In genomic region chr1:44820328-44820944, GRCh38 we compare ENCODE assay signal across 6 cellular contexts. TPM values are rescaled to one million over a fixed set of nuclear protein-coding genes. Genes with fewer than 3 reads are reported as not detected.
DNase-seq lines count a peak whose midpoint lies in the region; TF ChIP-seq lines count a peak whose summit lies in the region.

No MANE protein-coding gene starts in this region.

- TF ChIP-seq CTCF in MCF 10A (IDR thresholded peaks at IDR 0.05; ENCODE audit: unreplicated experiment) (no peak), neural progenitor cell (IDR thresholded peaks at IDR 0.05) (no peak)

- H3K9me3 ChIP-seq in GM23248 (ENCODE audit: low read depth) (no peaks in the 10 kb centered on the region), neural progenitor cell (ENCODE audit: low read depth) (no peaks in the 10 kb centered on the region)

- H3K36me3 ChIP-seq in GM23248 (ENCODE audit: low read depth) (peaks cover 6% of the 10 kb centered on the region; the same call in 1 of the 2 replicates), neural progenitor cell (no peaks in the 10 kb centered on the region)

- H3K9ac ChIP-seq in GM23248, result peak overlapping the region; percentile 86
- no peak overlapping the region for H3K9ac ChIP-seq in neural progenitor cell

- peaks cover 41% of the 10 kb centered on the region for H3F3A ChIP-seq in GM23248 (ENCODE audit: insufficient read depth)
- peaks cover 31% of the 10 kb centered on the region for H3F3A ChIP-seq in neural progenitor cell (ENCODE audit: low read depth)

- H3K4me3 Mint-ChIP-seq in MCF 10A (ENCODE audit: unreplicated experiment) (peak overlapping the region; percentile 74), neural progenitor cell (peak overlapping the region; percentile 80)

- H3K9me2 ChIP-seq in GM23248 (ENCODE audit: insufficient read depth), result no peaks in the 10 kb centered on the region

- H3K4me1 Mint-ChIP-seq in MCF 10A (ENCODE audit: insufficient read depth, unreplicated experiment), result peaks cover 31% of the 10 kb centered on the region
- H3K4me1 Mint-ChIP-seq in neural progenitor cell, result peaks cover 27% of the 10 kb centered on the region

- H2AFZ ChIP-seq in GM23248 (peak overlapping the region; percentile 93), neural progenitor cell (replicated peaks) (peak overlapping the region; percentile 78)

- H3K79me2 ChIP-seq in GM23248 (ENCODE audit: insufficient read depth) (no peaks in the 10 kb centered on the region), neural progenitor cell (ENCODE audit: low read depth) (no peaks in the 10 kb centered on the region)

- H3K27me3 ChIP-seq in GM23248 (replicated peaks; ENCODE audit: insufficient read depth), result no peaks in the 10 kb centered on the region
- no peaks in the 10 kb centered on the region for H3K27me3 ChIP-seq in neural progenitor cell

- H3K27me3 Mint-ChIP-seq in MCF 10A (ENCODE audit: insufficient read depth, unreplicated experiment) (no peaks in the 10 kb centered on the region), neural progenitor cell (ENCODE audit: insufficient read depth, low read depth) (peaks cover 12% of the 10 kb centered on the region)

- in situ Hi-C loops in GM23248 (cut with MboI), result no loop called here
- in situ Hi-C loops in KBM-7 (cut with MboI; ENCODE audit: low pct_unique_long_range_greater_than_20kb, low sequenced_read_pairs), result no loop called here

- H4K20me1 ChIP-seq in GM23248 (ENCODE audit: insufficient read depth), result no peaks in the 10 kb centered on the region
- no peaks in the 10 kb centered on the region for H4K20me1 ChIP-seq in neural progenitor cell (ENCODE audit: low read depth)

- BruUV-seq in MCF 10A (replicated peaks; lab: Mats Ljungman, UMichigan), result no TSS peak

- H3K4me2 ChIP-seq in GM23248 (ENCODE audit: unreplicated experiment) (peak overlapping the region; percentile 79), neural progenitor cell (peak overlapping the region; percentile 71)

- H3K4me1 ChIP-seq in GM23248 (ENCODE audit: insufficient read depth), result peaks cover 18% of the 10 kb centered on the region
- H3K4me1 ChIP-seq in neural progenitor cell, result peaks cover 8% of the 10 kb centered on the region

- DNase-seq in GM23248, result no peak
- no peak for DNase-seq in MCF 10A (ENCODE audit: unreplicated experiment)
- no peak for DNase-seq in neural progenitor cell (ENCODE audit: low spot score)
- DNase-seq in NOMO-1 treated with DMSO at 0.1 percent for 48 hours (lab: John Stamatoyannopoulos, UW; ENCODE audit: unreplicated experiment), result no peak
- no peak for DNase-seq in KBM-7
- no peak for DNase-seq in germinal center (ENCODE audit: low spot score)

- WGBS in GM23248 (ENCODE audit: low coverage in 1 of 2, low lambda C conversion rate in 2 of 2, missing lambda C conversion rate in 2 of 2), 2 experiments, result 18% methylated on average over 21 of the region's 21 CpGs

- peak overlapping the region; percentile 73 for H3K4me3 ChIP-seq in GM23248
- H3K4me3 ChIP-seq in neural progenitor cell, result peak overlapping the region; percentile 39

- intact Hi-C loops in MCF 10A (cut with micrococcal nuclease), result no loop called here

- H3K27ac ChIP-seq in GM23248, result peak overlapping the region; percentile 89
- H3K27ac ChIP-seq in neural progenitor cell, result no peak overlapping the region

- H3K9me3 Mint-ChIP-seq in MCF 10A (ENCODE audit: unreplicated experiment) (no peaks in the 10 kb centered on the region), neural progenitor cell (peaks cover 11% of the 10 kb centered on the region)

- peak overlapping the region; percentile 99 for H3K27ac Mint-ChIP-seq in MCF 10A (ENCODE audit: low read depth, unreplicated experiment)
- peak overlapping the region; percentile 100 for H3K27ac Mint-ChIP-seq in neural progenitor cell

- H3K36me3 Mint-ChIP-seq in MCF 10A (ENCODE audit: insufficient read depth, unreplicated experiment) (peaks cover 31% of the 10 kb centered on the region), neural progenitor cell (peaks cover 2% of the 10 kb centered on the region)

- CTCF ChIA-PET in MCF 10A (lab: Yijun Ruan, JAX), result interaction anchor here (0.6 to 2.5 kb wide), 5 partner anchors 15 to 192 kb away, joined by 3 to 13 read pairs (median 5); partner anchors contain the start of gene PLK3

- POLR2A ChIA-PET in MCF 10A (lab: Yijun Ruan, JAX), result interaction anchor here (0.6 to 7.0 kb wide), 10 partner anchors 12 to 699 kb away, joined by 3 to 79 read pairs (median 4); partner anchors contain the start of genes BTBD19, DYNLT4, EIF2B3 and HECTD3

RNA-seq across cellular contexts. Expression of gene BTBD19, which starts 12.1 kb away (rescaled TPM):
- 8.0 and 12.0 TPM in 2 replicates for total RNA-seq in GM23248 (2014; rRNA removed; shearing (Covaris generic))
- polyA plus RNA-seq in GM23248 (2016; fragmentation: Nextera tagmentation; extraction: Ambion mirVana), result 9.4 and 12.1 TPM in 2 replicates
- total RNA-seq in MCF 10A (2022) (11.7 and 15.5 TPM in 2 replicates), neural progenitor cell (ENCODE audit: low replicate concordance) (1.4 and 1.7 TPM in 2 replicates)

RNA-seq across cellular contexts. Expression of gene DYNLT4, which starts 13.3 kb away (rescaled TPM):
- not detected in 2 replicates for total RNA-seq in GM23248 (2014; rRNA removed; shearing (Covaris generic))
- 0.52 and 0.59 TPM in 2 replicates for polyA plus RNA-seq in GM23248 (2016; fragmentation: Nextera tagmentation; extraction: Ambion mirVana)
- total RNA-seq in MCF 10A (2022) (not detected in 2 replicates), neural progenitor cell (ENCODE audit: low replicate concordance) (not detected in 2 replicates)

RNA-seq across cellular contexts. Expression of gene PLK3, which starts 20.3 kb away (rescaled TPM):
- total RNA-seq in GM23248 (2014; rRNA removed; shearing (Covaris generic)), result 28.5 and 30.7 TPM in 2 replicates
- 29.8 and 30.2 TPM in 2 replicates for polyA plus RNA-seq in GM23248 (2016; fragmentation: Nextera tagmentation; extraction: Ambion mirVana)
- 47.2 and 68.0 TPM in 2 replicates for total RNA-seq in MCF 10A (2022)
- total RNA-seq in neural progenitor cell (ENCODE audit: low replicate concordance), result 2.2 and 6.6 TPM in 2 replicates

RNA-seq across cellular contexts. Expression of gene PTCH2, which starts 22.6 kb away (rescaled TPM):
- 0.11 and 0.13 TPM in 2 replicates for total RNA-seq in GM23248 (2014; rRNA removed; shearing (Covaris generic))
- 0.05 and 0.11 TPM in 2 replicates for polyA plus RNA-seq in GM23248 (2016; fragmentation: Nextera tagmentation; extraction: Ambion mirVana)
- total RNA-seq in MCF 10A (2022), result 0.56 and 0.79 TPM in 2 replicates
- 0.09 TPM in 1 of 2 replicates, not detected in the other for total RNA-seq in neural progenitor cell (ENCODE audit: low replicate concordance)

RNA-seq across cellular contexts. Expression of gene BEST4, which starts 32.5 kb away (rescaled TPM):
- total RNA-seq in GM23248 (2014; rRNA removed; shearing (Covaris generic)), result 0.32 and 0.76 TPM in 2 replicates
- polyA plus RNA-seq in GM23248 (2016; fragmentation: Nextera tagmentation; extraction: Ambion mirVana), result 0.30 and 0.31 TPM in 2 replicates
- total RNA-seq in MCF 10A (2022) (0.35 and 0.49 TPM in 2 replicates), neural progenitor cell (ENCODE audit: low replicate concordance) (0.65 and 0.84 TPM in 2 replicates)
